Comparison of ENCODE assay signal across 26 cellular contexts in the genomic region with DNA sequence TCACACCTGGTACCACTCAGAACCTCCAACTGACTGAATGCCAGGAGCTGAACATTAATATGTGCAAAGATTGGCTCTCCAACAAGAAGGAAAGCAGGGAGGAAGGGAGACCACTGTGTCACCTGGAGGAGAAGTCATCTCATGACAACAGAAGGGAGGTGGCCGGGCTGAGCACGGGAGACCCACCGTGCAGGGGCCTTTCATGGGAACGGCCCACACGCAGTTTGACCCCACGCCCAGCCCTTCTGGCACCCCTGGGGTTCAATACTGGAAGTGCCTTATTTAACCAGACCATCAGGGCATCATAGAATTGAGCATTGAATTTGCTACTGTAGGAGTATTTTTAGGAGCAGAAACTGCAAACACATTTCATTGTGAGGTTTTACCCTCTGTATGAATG.
DNase-seq lines count a peak whose midpoint lies in the region; ATAC-seq, FAIRE-seq and TF ChIP-seq lines count a peak whose summit lies in the region.
"Had no signal": no experiment of that assay in that cellular context is flagged by ENCODE, and none has a peak within 500 bp of the region (broad histone marks: within the 10 kb centered on the region; RNA-seq: fewer than 3 reads in every experiment).

No MANE protein-coding gene starts in this region.

- H3K36me3 Mint-ChIP-seq in activated naive CD4-positive, alpha-beta T cell treated with anti-CD3 and anti-CD28 coated beads for 36 hours (ENCODE audit: low read depth), result peaks cover 25% of the 10 kb centered on the region
- H3K36me3 Mint-ChIP-seq in activated naive CD8-positive, alpha-beta T cell, result peaks cover 5% of the 10 kb centered on the region
- peaks cover 30% of the 10 kb centered on the region for H3K36me3 Mint-ChIP-seq in endothelial cell (ENCODE audit: low read depth, unreplicated experiment)

- H2AK5ac ChIP-seq in neuronal stem cell (ENCODE audit: low read depth, low read length), result no peak overlapping the region

- WGBS in neuronal stem cell (ENCODE audit: extremely low coverage in 2 of 2, insufficient read length in 2 of 2, insufficient replicate concordance in 1 of 2), 2 donors, result no CpG with 5 or more reads among the region's 6 CpGs

- H3K4me3 Mint-ChIP-seq in activated naive CD4-positive, alpha-beta T cell treated with anti-CD3 and anti-CD28 coated beads for 36 hours, result no peak overlapping the region
- no peak overlapping the region for H3K4me3 Mint-ChIP-seq in activated naive CD8-positive, alpha-beta T cell
- no peak overlapping the region for H3K4me3 Mint-ChIP-seq in endothelial cell (ENCODE audit: unreplicated experiment)
- H3K4me3 Mint-ChIP-seq: activated CD8-positive, alpha-beta T cell treated with anti-CD3 and anti-CD28 coated beads, Interleukin-2, amount 10 ng/mL, durations not matched to agents 7 days and 5 days; activated T-cell treated with anti-CD3 and anti-CD28 coated beads, Interleukin-2, amount 50 U/mL, for 4 hours; stimulated activated naive CD8-positive, alpha-beta T cell treated with anti-CD3 and anti-CD28 coated beads, Interleukin-15, Interleukin-2, amounts not matched to agents 100 ng/mL and 50 ng/mL, for 24 hours had no signal

- no peak for ATAC-seq in GM18858 (IDR thresholded peaks at IDR 0.05; ENCODE audit: unreplicated experiment)
- ATAC-seq: activated CD8-positive, alpha-beta T cell treated with anti-CD3 and anti-CD28 coated beads, Interleukin-2, amount 10 ng/mL, durations not matched to agents 7 days and 5 days; activated T-cell treated with anti-CD3 and anti-CD28 coated beads, Interleukin-2, amount 50 U/mL, for 4 hours; body of pancreas; K562; Right ventricle myocardium inferior had no signal

- no peak overlapping the region for H3K27ac ChIP-seq in neuronal stem cell (replicated peaks; ENCODE audit: low read length)
- H3K27ac ChIP-seq: body of pancreas, esophagus muscularis mucosa, transverse colon had no signal

- H3K27me3 Mint-ChIP-seq in activated naive CD4-positive, alpha-beta T cell treated with anti-CD3 and anti-CD28 coated beads for 36 hours (ENCODE audit: low read depth), result no peaks in the 10 kb centered on the region
- no peaks in the 10 kb centered on the region for H3K27me3 Mint-ChIP-seq in activated naive CD8-positive, alpha-beta T cell
- H3K27me3 Mint-ChIP-seq in endothelial cell (ENCODE audit: unreplicated experiment), result peaks cover 16% of the 10 kb centered on the region
- H3K27me3 Mint-ChIP-seq: stimulated activated naive CD8-positive, alpha-beta T cell treated with anti-CD3 and anti-CD28 coated beads, Interleukin-15, Interleukin-2, amounts not matched to agents 100 ng/mL and 50 ng/mL, for 24 hours had no signal

- H4K91ac ChIP-seq in neuronal stem cell (ENCODE audit: low read depth, low read length, poor library complexity), result no peak overlapping the region

- no peak for FAIRE-seq in GM19239 (lab: Jason Lieb, UNC)
- FAIRE-seq: frontal cortex, islet of Langerhans, K562 had no signal

- peaks cover 41% of the 10 kb centered on the region for H3K4me1 Mint-ChIP-seq in activated naive CD4-positive, alpha-beta T cell treated with anti-CD3 and anti-CD28 coated beads for 36 hours (ENCODE audit: low read depth)
- H3K4me1 Mint-ChIP-seq in activated naive CD8-positive, alpha-beta T cell (ENCODE audit: low read depth), result peaks cover 28% of the 10 kb centered on the region
- H3K4me1 Mint-ChIP-seq in endothelial cell (ENCODE audit: unreplicated experiment), result peaks cover 10% of the 10 kb centered on the region

- H3K79me1 ChIP-seq in neuronal stem cell (ENCODE audit: low read depth, low read length), result no peaks in the 10 kb centered on the region

- H3K23ac ChIP-seq in neuronal stem cell (ENCODE audit: low read depth, low read length, poor library complexity), result no peak overlapping the region

- H3K4me2 ChIP-seq in neuronal stem cell (ENCODE audit: insufficient read depth, low read length, poor library complexity, severe bottlenecking), result no peak overlapping the region

- H3K36me3 ChIP-seq in neuronal stem cell (replicated peaks in 1 of 2; ENCODE audit: control insufficient read depth in 2 of 2, insufficient read depth in 2 of 2, low read length in 2 of 2), result no peaks in the 10 kb centered on the region
- H3K36me3 ChIP-seq: transverse colon had no signal

- intact Hi-C loops in activated naive CD4-positive, alpha-beta T cell treated with anti-CD3 and anti-CD28 coated beads for 36 hours (cut with micrococcal nuclease), result loop anchor here (1.0 kb wide), 2 partner anchors 117 to 148 kb away; no protein-coding TSS in a partner anchor

- no peak overlapping the region for H2BK120ac ChIP-seq in neuronal stem cell (ENCODE audit: low read depth, low read length)

- H3K27ac Mint-ChIP-seq in activated naive CD4-positive, alpha-beta T cell treated with anti-CD3 and anti-CD28 coated beads for 36 hours, result no peak overlapping the region
- H3K27ac Mint-ChIP-seq in activated naive CD8-positive, alpha-beta T cell, result peak overlapping the region; percentile 56
- H3K27ac Mint-ChIP-seq in endothelial cell (ENCODE audit: unreplicated experiment), result no peak overlapping the region
- H3K27ac Mint-ChIP-seq: activated CD8-positive, alpha-beta T cell treated with anti-CD3 and anti-CD28 coated beads, Interleukin-2, amount 10 ng/mL, durations not matched to agents 7 days and 5 days; stimulated activated naive CD8-positive, alpha-beta T cell treated with anti-CD3 and anti-CD28 coated beads, Interleukin-15, Interleukin-2, amounts not matched to agents 100 ng/mL and 50 ng/mL, for 24 hours had no signal

- H3K27me3 ChIP-seq in neuronal stem cell (ENCODE audit: control insufficient read depth in 3 of 3, insufficient read depth in 3 of 3, low read depth in 1 of 3, low read length in 3 of 3), result peaks cover 0 to 19% (median 0%) of the 10 kb centered on the region in 3 experiments
- H3K27me3 ChIP-seq: body of pancreas had no signal

- H2BK5ac ChIP-seq in neuronal stem cell (ENCODE audit: low read length), result no peak overlapping the region

- no peak overlapping the region for H2BK12ac ChIP-seq in neuronal stem cell (ENCODE audit: low read length)

- DNase-seq in activated naive CD4-positive, alpha-beta T cell treated with anti-CD3 and anti-CD28 coated beads for 36 hours, result peak; percentile 3
- no peak for DNase-seq in activated naive CD4-positive, alpha-beta T cell (lab: John Stamatoyannopoulos, UW)
- no peak for DNase-seq in neuronal stem cell (ENCODE audit: low spot score)
- no peak for DNase-seq in endothelial cell (ENCODE audit: low spot score)
- DNase-seq in GM19239 (ENCODE audit: insufficient read length, low spot score), result no peak
- no peak for DNase-seq in ureter (ENCODE audit: low spot score)
- DNase-seq: activated CD8-positive, alpha-beta T cell treated with anti-CD3 and anti-CD28 coated beads, Interleukin-2, amount 10 ng/mL, durations not matched to agents 7 days and 5 days; Calu3; effector CD8-positive, alpha-beta T cell; MM.1S; NCI-H69; nucleus accumbens; stimulated activated CD4-positive, alpha-beta T cell treated with anti-CD3 and anti-CD28 coated beads, Interleukin-4, amount 100 ng/mL, for 1 hour; SW 1271 had no signal

- H4K8ac ChIP-seq in neuronal stem cell (ENCODE audit: low read depth, low read length), result no peak overlapping the region

- H3K14ac ChIP-seq in neuronal stem cell (ENCODE audit: low read length), result no peak overlapping the region

- no peak overlapping the region for H3K9ac ChIP-seq in neuronal stem cell (ENCODE audit: low read depth, low read length, poor library complexity)

- H3K9me3 Mint-ChIP-seq in activated naive CD4-positive, alpha-beta T cell treated with anti-CD3 and anti-CD28 coated beads for 36 hours, result no peaks in the 10 kb centered on the region
- no peaks in the 10 kb centered on the region for H3K9me3 Mint-ChIP-seq in activated naive CD8-positive, alpha-beta T cell (ENCODE audit: low read depth)
- no peaks in the 10 kb centered on the region for H3K9me3 Mint-ChIP-seq in endothelial cell (ENCODE audit: unreplicated experiment)
- H3K9me3 Mint-ChIP-seq: activated T-cell treated with anti-CD3 and anti-CD28 coated beads, Interleukin-2, amount 50 U/mL, for 4 hours; stimulated activated naive CD8-positive, alpha-beta T cell treated with anti-CD3 and anti-CD28 coated beads, Interleukin-15, Interleukin-2, amounts not matched to agents 100 ng/mL and 50 ng/mL, for 24 hours had no signal

- no peak overlapping the region for H3K4ac ChIP-seq in neuronal stem cell (ENCODE audit: low read length)

- H3K18ac ChIP-seq in neuronal stem cell (ENCODE audit: low read length), result peak overlapping the region; percentile 53

- no peaks in the 10 kb centered on the region for H3K4me1 ChIP-seq in neuronal stem cell (ENCODE audit: control insufficient read depth in 2 of 2, insufficient read depth in 1 of 2, low read depth in 1 of 2, low read length in 2 of 2)
- H3K4me1 ChIP-seq: body of pancreas had no signal

- no peaks in the 10 kb centered on the region for H3K9me3 ChIP-seq in neuronal stem cell (replicated peaks in 1 of 2; ENCODE audit: control insufficient read depth in 2 of 2, insufficient read depth in 1 of 2, low read depth in 1 of 2, low read length in 2 of 2)
- H3K9me3 ChIP-seq: body of pancreas, esophagus muscularis mucosa, transverse colon had no signal

- H2AFZ ChIP-seq in neuronal stem cell (ENCODE audit: low read length), result no peak overlapping the region

- no peak for TF ChIP-seq CTCF in endothelial cell (IDR thresholded peaks at IDR 0.05; ENCODE audit: unreplicated experiment)

- no peak overlapping the region for H2BK15ac ChIP-seq in neuronal stem cell (ENCODE audit: low read length)

- no peak overlapping the region for H3K4me3 ChIP-seq in neuronal stem cell (ENCODE audit: low read length in 2 of 2)
- H3K4me3 ChIP-seq: body of pancreas, esophagus muscularis mucosa, K562, lung, transverse colon had no signal

- CTCF ChIA-PET in activated naive CD4-positive, alpha-beta T cell treated with anti-CD3 and anti-CD28 coated beads for 36 hours (lab: Charles Lee), result interaction anchor here (0.9 to 6.9 kb wide), 3 partner anchors 124 to 146 kb away, joined by 3 to 89 read pairs (median 5); no protein-coding TSS in a partner anchor
